Comparison of ENCODE assay signal across 30 cellular contexts in the genomic region with DNA sequence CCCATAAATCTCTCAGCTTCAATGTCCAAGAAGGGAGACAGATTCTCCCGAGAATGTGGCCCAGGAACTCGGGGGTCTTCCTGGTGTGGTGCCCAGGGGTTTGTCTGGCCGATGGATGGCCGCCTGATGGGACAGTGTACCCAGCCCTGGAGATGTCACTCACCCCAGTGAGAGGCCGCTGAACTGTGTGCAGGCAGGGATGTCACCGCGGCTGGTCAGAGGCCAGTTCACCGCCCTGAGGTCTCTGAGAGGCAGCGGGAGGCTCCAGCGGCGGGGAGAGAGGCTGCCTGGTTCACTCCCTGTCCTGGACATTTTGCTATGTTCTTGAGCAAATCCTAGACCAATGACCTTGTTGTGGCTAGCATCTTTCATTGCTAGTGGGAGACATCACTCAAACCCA.
"Had no signal": no experiment of that assay in that cellular context is flagged by ENCODE, and none has a peak within 500 bp of the region (broad histone marks: within the 10 kb centered on the region; RNA-seq: fewer than 3 reads in every experiment).

No MANE protein-coding gene starts in this region.

- H3K9me3 Mint-ChIP-seq: activated CD4-positive, alpha-beta memory T cell treated with anti-CD3 and anti-CD28 coated beads for 36 hours; activated CD4-positive, alpha-beta T cell treated with anti-CD3 and anti-CD28 coated beads, Interleukin-2, amount 10 ng/mL, durations not matched to agents 24 days and 14 days; activated naive CD4-positive, alpha-beta T cell treated with anti-CD3 and anti-CD28 coated beads, Interleukin-2, amount 50 U/mL, for 72 hours; activated T-cell treated with anti-CD3 and anti-CD28 coated beads, Interleukin-2, amount 50 U/mL, for 4 hours; activated T-helper 17 cell treated with anti-CD3 and anti-CD28 coated beads, Interleukin-2, amount 50 U/mL, for 72 hours; effector memory CD8-positive, alpha-beta T cell; natural killer cell treated with Interleukin-12 subunit alpha and Interleukin-12 subunit beta and Interleukin-15 and Interleukin-18, amount 100 ng/mL, for 72 hours had no signal

- H3K36me3 Mint-ChIP-seq: activated CD4-positive, alpha-beta memory T cell treated with anti-CD3 and anti-CD28 coated beads for 36 hours; activated naive CD4-positive, alpha-beta T cell treated with anti-CD3 and anti-CD28 coated beads, Interleukin-2, amount 50 U/mL, for 72 hours; natural killer cell treated with Interleukin-12 subunit alpha and Interleukin-12 subunit beta and Interleukin-15 and Interleukin-18, amount 100 ng/mL, for 72 hours had no signal

- H3K4me2 ChIP-seq: hepatocyte had no signal

- H3K4me3 ChIP-seq: breast epithelium, gastrocnemius medialis, hepatocyte, lung, mucosa of descending colon, sigmoid colon, thoracic aorta, uterus had no signal

- H3K27me3 ChIP-seq: gastrocnemius medialis, hepatocyte, uterus had no signal

- H3K9me3 ChIP-seq: breast epithelium, gastrocnemius medialis, mucosa of descending colon, sigmoid colon, thoracic aorta, uterus had no signal

- ATAC-seq: activated CD4-positive, CD25-positive, alpha-beta regulatory T cell treated with anti-CD3 and anti-CD28 coated beads, Interleukin-2, amount 50 U/mL, for 24 hours; activated naive CD4-positive, alpha-beta T cell treated with anti-CD3 and anti-CD28 coated beads, Interleukin-2, amount 50 U/mL, for 72 hours; activated T-cell treated with anti-CD3 and anti-CD28 coated beads, Interleukin-2, amount 50 U/mL, for 4 hours; activated T-helper 17 cell treated with anti-CD3 and anti-CD28 coated beads, Interleukin-2, amount 50 U/mL, for 72 hours; effector memory CD8-positive, alpha-beta T cell; gastrocnemius medialis; mucosa of descending colon; SK-N-SH treated with all-trans-retinoic acid at 6 μM for 48 hours; T-helper 17 cell had no signal

- H3K27ac ChIP-seq: breast epithelium, gastrocnemius medialis, hepatocyte, sigmoid colon, thoracic aorta, uterus, WERI-Rb-1 had no signal

- H2AFZ ChIP-seq: hepatocyte had no signal

- H3K4me1 ChIP-seq: breast epithelium, gastrocnemius medialis, sigmoid colon, uterus had no signal

- H3K27me3 Mint-ChIP-seq: activated CD4-positive, alpha-beta T cell treated with anti-CD3 and anti-CD28 coated beads, Interleukin-2, amount 10 ng/mL, durations not matched to agents 24 days and 14 days had no signal

- H3K36me3 ChIP-seq: breast epithelium, gastrocnemius medialis, sigmoid colon, thoracic aorta, uterus, WERI-Rb-1 had no signal

- H3K27ac Mint-ChIP-seq: activated CD4-positive, alpha-beta memory T cell treated with anti-CD3 and anti-CD28 coated beads for 36 hours; activated CD4-positive, alpha-beta T cell treated with anti-CD3 and anti-CD28 coated beads, Interleukin-2, amount 10 ng/mL, durations not matched to agents 24 days and 14 days; activated naive CD4-positive, alpha-beta T cell treated with anti-CD3 and anti-CD28 coated beads, Interleukin-2, amount 50 U/mL, for 72 hours; activated T-helper 17 cell treated with anti-CD3 and anti-CD28 coated beads, Interleukin-2, amount 50 U/mL, for 72 hours; effector memory CD8-positive, alpha-beta T cell; natural killer cell treated with Interleukin-12 subunit alpha and Interleukin-12 subunit beta and Interleukin-15 and Interleukin-18, amount 100 ng/mL, for 72 hours; T-helper 17 cell had no signal

- DNase-seq: activated CD4-positive, alpha-beta memory T cell treated with anti-CD3 and anti-CD28 coated beads for 36 hours; activated CD4-positive, alpha-beta T cell treated with anti-CD3 and anti-CD28 coated beads, Interleukin-2, amount 10 ng/mL, durations not matched to agents 24 days and 14 days; activated naive CD4-positive, alpha-beta T cell; activated T-cell treated with anti-CD3 and anti-CD28 coated beads, Interleukin-2, amount 50 U/mL, for 4 hours; cortex of kidney; effector memory CD8-positive, alpha-beta T cell; erythroblast; gastrocnemius medialis; glutamatergic neuron; mesendoderm; mucosa of descending colon; sigmoid colon; small intestine; stimulated activated CD4-positive, alpha-beta T cell treated with anti-CD3 and anti-CD28 coated beads, Interleukin-1b, Interleukin-23, amount 100 ng/mL, for 48 hours; stimulated activated naive CD4-positive, alpha-beta T cell; T-helper 17 cell; T1000; trophoblast cell; WERI-Rb-1 had no signal

- H3K4me1 Mint-ChIP-seq: activated CD4-positive, alpha-beta T cell treated with anti-CD3 and anti-CD28 coated beads, Interleukin-2, amount 10 ng/mL, durations not matched to agents 24 days and 14 days; activated T-helper 17 cell treated with anti-CD3 and anti-CD28 coated beads, Interleukin-2, amount 50 U/mL, for 72 hours; T-helper 17 cell had no signal

- FAIRE-seq: keratinocyte, small intestine had no signal

- H3K4me3 Mint-ChIP-seq: activated CD4-positive, alpha-beta memory T cell treated with anti-CD3 and anti-CD28 coated beads for 36 hours; activated CD4-positive, alpha-beta T cell treated with anti-CD3 and anti-CD28 coated beads, Interleukin-2, amount 10 ng/mL, durations not matched to agents 24 days and 14 days; activated T-cell treated with anti-CD3 and anti-CD28 coated beads, Interleukin-2, amount 50 U/mL, for 4 hours; activated T-helper 17 cell treated with anti-CD3 and anti-CD28 coated beads, Interleukin-2, amount 50 U/mL, for 72 hours; effector memory CD8-positive, alpha-beta T cell; natural killer cell treated with Interleukin-12 subunit alpha and Interleukin-12 subunit beta and Interleukin-15 and Interleukin-18, amount 100 ng/mL, for 72 hours; T-helper 17 cell had no signal

- H3K79me2 ChIP-seq: hepatocyte had no signal
